Comparison of ENCODE assay signal across 1 cellular context in genomic region chr5:60699549-60700346, GRCh38.
TF ChIP-seq lines count a peak whose summit lies in the region.

TSS of gene DEPDC1B (minus strand) at chr5:60700166. CDS start at chr5:60700093, 73 bp downstream.

TF ChIP-seq in HepG2, 621 proteins besides CTCF, POLR2A, EP300 and RAD21 (continued from another document and continues in another):
- TF ChIP-seq STAT6 (CRISPR knock-in tag; IDR thresholded peaks at IDR 0.05; ENCODE audit: borderline replicate concordance), result no peak; the same call in 1 of the 2 replicates
- TF ChIP-seq ZNF235 (CRISPR knock-in tag; IDR thresholded peaks at IDR 0.05; ENCODE audit: borderline replicate concordance), result peak; percentile 50; the same call in 1 of the 2 replicates
- TF ChIP-seq MAX (IDR thresholded peaks at IDR 0.05), result peak; percentile 93
- no peak; the same call in 1 of the 2 replicates for TF ChIP-seq PRDM10 (CRISPR knock-in tag; IDR thresholded peaks at IDR 0.05; ENCODE audit: low read depth)
- peak; percentile 67; the same call in 1 of the 2 replicates for TF ChIP-seq ZNF709 (CRISPR knock-in tag; IDR thresholded peaks at IDR 0.05)
- peak; percentile 58; the same call in 1 of the 2 replicates for TF ChIP-seq ZNF34 (CRISPR knock-in tag; IDR thresholded peaks at IDR 0.05; ENCODE audit: borderline replicate concordance)
- TF ChIP-seq GTF2F1 (IDR thresholded peaks at IDR 0.05; ENCODE audit: low read length), result no peak
- no peak for TF ChIP-seq ZNF12 (CRISPR knock-in tag; IDR thresholded peaks at IDR 0.05)
- TF ChIP-seq CSRNP1 (CRISPR knock-in tag; IDR thresholded peaks at IDR 0.05), result peak; percentile 99
- peak; percentile 57 for TF ChIP-seq ZEB1 (IDR thresholded peaks at IDR 0.05; ENCODE audit: insufficient replicate concordance, low read depth)
- peak; percentile 82 for TF ChIP-seq MEIS2 (CRISPR knock-in tag; IDR thresholded peaks at IDR 0.05)
- TF ChIP-seq E2F5 (CRISPR knock-in tag; conservative IDR thresholded peaks at IDR 0.05), result peak; percentile 100
- TF ChIP-seq SMARCC2 (IDR thresholded peaks at IDR 0.05), result no peak
- 0 out of 2 replicates have a peak, but pooled peaks have one; percentile 45 for TF ChIP-seq KLF9 (CRISPR knock-in tag; IDR thresholded peaks at IDR 0.05; ENCODE audit: low read depth)
- peak; percentile 84; the same call in 1 of the 2 replicates for TF ChIP-seq ZNF33A (CRISPR knock-in tag; IDR thresholded peaks at IDR 0.05; ENCODE audit: borderline replicate concordance)
- peak; percentile 65 for TF ChIP-seq AGO2 (optimal IDR thresholded peaks at IDR 0.05; ENCODE audit: low read depth, low read length)
- TF ChIP-seq HBP1 (CRISPR knock-in tag; IDR thresholded peaks at IDR 0.05; ENCODE audit: low read depth), result 0 out of 2 replicates have a peak, but pooled peaks have one; percentile 9
- no peak for TF ChIP-seq DPF2 (CRISPR knock-in tag; IDR thresholded peaks at IDR 0.05; ENCODE audit: borderline replicate concordance, low read depth)
- no peak for TF ChIP-seq SMARCE1 (IDR thresholded peaks at IDR 0.05; ENCODE audit: borderline replicate concordance)
- TF ChIP-seq ZXDC (CRISPR knock-in tag; IDR thresholded peaks at IDR 0.05), result 0 out of 2 replicates have a peak, but pooled peaks have one; percentile 75
- no peak for TF ChIP-seq GRHL1 (CRISPR knock-in tag; conservative IDR thresholded peaks at IDR 0.05)
- TF ChIP-seq SIX1 (CRISPR knock-in tag; IDR thresholded peaks at IDR 0.05; ENCODE audit: borderline replicate concordance), result 0 out of 2 replicates have a peak, but pooled peaks have one; percentile 30
- peak; percentile 34; the same call in 1 of the 2 replicates for TF ChIP-seq ZKSCAN5 (CRISPR knock-in tag; IDR thresholded peaks at IDR 0.05)
- TF ChIP-seq ZBTB8A (CRISPR knock-in tag; IDR thresholded peaks at IDR 0.05; ENCODE audit: borderline replicate concordance, low read depth), result no peak
- no peak for TF ChIP-seq TFAP4 (IDR thresholded peaks at IDR 0.05; ENCODE audit: borderline replicate concordance, low read depth)
- peak; percentile 97 for TF ChIP-seq FOXC1 (CRISPR knock-in tag; IDR thresholded peaks at IDR 0.05; ENCODE audit: borderline replicate concordance)
- TF ChIP-seq ZNF124 (CRISPR knock-in tag; IDR thresholded peaks at IDR 0.05), result peak; percentile 63; the same call in 1 of the 2 replicates
- TF ChIP-seq ZNF563 (CRISPR knock-in tag; IDR thresholded peaks at IDR 0.05), result peak; percentile 89; the same call in 1 of the 2 replicates
- no peak for TF ChIP-seq RAD51 (IDR thresholded peaks at IDR 0.05; ENCODE audit: borderline replicate concordance)
- no peak for TF ChIP-seq ZBTB49 (CRISPR knock-in tag; IDR thresholded peaks at IDR 0.05; ENCODE audit: borderline replicate concordance)
- TF ChIP-seq ZNF775 (CRISPR knock-in tag; IDR thresholded peaks at IDR 0.05; ENCODE audit: borderline replicate concordance), result no peak; the same call in 1 of the 2 replicates
- TF ChIP-seq NAIF1 (CRISPR knock-in tag; IDR thresholded peaks at IDR 0.05; ENCODE audit: borderline replicate concordance), result no peak
- peak; percentile 59 for TF ChIP-seq ZNF329 (CRISPR knock-in tag; IDR thresholded peaks at IDR 0.05; ENCODE audit: low read depth)
